In the genomic region with DNA sequence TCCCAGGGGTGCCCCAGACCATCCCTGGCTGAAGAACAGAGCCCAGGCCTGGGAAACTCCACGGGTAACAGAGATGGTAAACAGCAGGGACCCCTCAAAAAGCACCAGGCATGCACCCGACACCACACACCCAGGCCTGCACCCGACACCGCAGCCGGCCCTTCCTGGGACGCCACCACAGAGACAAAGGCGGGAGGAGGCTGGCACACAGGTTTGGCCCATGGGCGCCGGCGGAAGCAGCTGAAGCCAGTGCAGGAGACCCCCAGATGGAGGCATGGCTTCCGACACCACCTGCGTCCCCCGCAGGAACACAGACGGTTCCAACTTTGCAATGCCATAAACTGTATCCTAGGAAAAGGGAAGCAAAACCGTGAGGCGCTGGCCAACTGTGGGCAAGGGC, we compare ENCODE assay signal across 27 cellular contexts.
"Had no signal": no experiment of that assay in that cellular context is flagged by ENCODE, and none has a peak within 500 bp of the region (broad histone marks: within the 10 kb centered on the region; RNA-seq: fewer than 3 reads in every experiment).

No MANE protein-coding gene starts in this region.

- H3K4me3 ChIP-seq: breast epithelium, esophagus squamous epithelium, hepatocyte, sigmoid colon, thyroid gland, upper lobe of left lung, vagina had no signal

- H3K9me3 ChIP-seq: breast epithelium, esophagus squamous epithelium, sigmoid colon, thyroid gland, upper lobe of left lung, vagina had no signal

- H3K4me1 ChIP-seq: breast epithelium, sigmoid colon had no signal

- DNase-seq: activated CD4-positive, alpha-beta memory T cell treated with anti-CD3 and anti-CD28 coated beads, Interleukin-2, amount 10 ng/mL, durations not matched to agents 7 days and 5 days; activated CD4-positive, alpha-beta T cell treated with anti-CD3 and anti-CD28 coated beads for 1 hour; activated CD4-positive, alpha-beta T cell treated with anti-CD3 and anti-CD28 coated beads, Interleukin-2, amount 10 ng/mL, durations not matched to agents 7 days and 5 days; activated CD8-positive, alpha-beta memory T cell treated with anti-CD3 and anti-CD28 coated beads, Interleukin-2, amount 50 U/mL, for 48 hours; activated naive CD8-positive, alpha-beta T cell treated with anti-CD3 and anti-CD28 coated beads, Interleukin-2, amount 50 U/mL, for 24 hours; activated T-cell treated with anti-CD3 and anti-CD28 coated beads, Interleukin-2, amount 50 U/mL, for 4 hours; endodermal cell; esophagus squamous epithelium; foreskin melanocyte; islet precursor cell; midbrain; naive thymus-derived CD4-positive, alpha-beta T cell; sigmoid colon; small intestine; stimulated activated CD4-positive, alpha-beta T cell treated with anti-CD3 and anti-CD28 coated beads, Interleukin-1b, Interleukin-23, amount 100 ng/mL, for 48 hours; stimulated activated CD4-positive, alpha-beta T cell treated with anti-CD3 and anti-CD28 coated beads, Interleukin-4, amount 100 ng/mL, for 4 hours; stimulated activated CD8-positive, alpha-beta memory T cell treated with anti-CD3 and anti-CD28 coated beads, Interleukin-4, amount 100 ng/mL, for 48 hours; stimulated activated naive CD8-positive, alpha-beta T cell treated with anti-CD3 and anti-CD28 coated beads, Interleukin-15, amount 100 ng/mL, for 72 hours; T-helper 17 cell; T1000; thyroid gland had no signal

- H3K36me3 ChIP-seq: breast epithelium had no signal

- H3K27ac ChIP-seq: epithelial cell of prostate, hepatocyte, sigmoid colon, thyroid gland, vagina had no signal

- ATAC-seq: activated naive CD8-positive, alpha-beta T cell treated with anti-CD3 and anti-CD28 coated beads, Interleukin-2, amount 50 U/mL, for 24 hours; activated T-cell treated with anti-CD3 and anti-CD28 coated beads, Interleukin-2, amount 50 U/mL, for 4 hours; naive thymus-derived CD4-positive, alpha-beta T cell; stimulated activated memory B cell treated with anti-CD40 and anti-IgM and Interleukin-4, amounts not matched to agents 10 μg/mL and 1 μg/mL and 100 μg/mL, for 72 hours; stimulated activated naive CD8-positive, alpha-beta T cell treated with anti-CD3 and anti-CD28 coated beads, Interleukin-15, amount 100 ng/mL, for 72 hours; T-helper 17 cell had no signal

- H3K27me3 ChIP-seq: breast epithelium, esophagus squamous epithelium, hepatocyte, sigmoid colon, thyroid gland, upper lobe of left lung, vagina had no signal
